ENCODE assay signal across 7 cellular contexts in genomic region chr4:174521800-174522182, GRCh38. TPM values are rescaled to one million over a fixed set of nuclear protein-coding genes. Genes with fewer than 3 reads are reported as not detected.
A peak's percentile ranks its signal among the peaks of the same experiment; 100 is the strongest.
DNase-seq lines count a peak whose midpoint lies in the region; ATAC-seq and TF ChIP-seq lines count a peak whose summit lies in the region.

No MANE protein-coding gene starts in this region.

- H3K36me3 ChIP-seq in HAP-1 (replicated peaks) (no peaks in the 10 kb centered on the region), MG63 (no peaks in the 10 kb centered on the region), adipocyte (ENCODE audit: control insufficient read depth, insufficient read depth, low read length, severe bottlenecking) (no peaks in the 10 kb centered on the region), iPS-20b (ENCODE audit: insufficient read depth, low read depth, low read length) (no peaks in the 10 kb centered on the region)

- H3K4me1 ChIP-seq in HAP-1 (no peaks in the 10 kb centered on the region), adipocyte (ENCODE audit: control insufficient read depth, insufficient read depth, low read length) (peaks cover 38% of the 10 kb centered on the region), iPS-20b (ENCODE audit: insufficient read depth, low read length) (peaks cover 9% of the 10 kb centered on the region)

- no peaks in the 10 kb centered on the region for H3K9me3 Mint-ChIP-seq in stimulated activated naive B cell treated with anti-CD40 and anti-IgM and Interleukin-4, amounts not matched to agents 10 μg/mL and 1 μg/mL and 100 μg/mL, for 72 hours

- no peak overlapping the region for H3K27ac Mint-ChIP-seq in stimulated activated naive B cell treated with anti-CD40 and anti-IgM and Interleukin-4, amounts not matched to agents 10 μg/mL and 1 μg/mL and 100 μg/mL, for 72 hours

- H3K4me3 ChIP-seq in HAP-1 (peak overlapping the region; percentile 47), MG63 (peak overlapping the region; percentile 50), adipocyte (ENCODE audit: low read length) (peak overlapping the region; percentile 89), iPS-20b (ENCODE audit: low read length) (peak overlapping the region; percentile 87)

- H3K9me3 ChIP-seq in HAP-1 (no peaks in the 10 kb centered on the region), MG63 (no peaks in the 10 kb centered on the region), adipocyte (ENCODE audit: control insufficient read depth, low read length) (no peaks in the 10 kb centered on the region), iPS-20b (ENCODE audit: insufficient read depth, low read depth, low read length) (no peaks in the 10 kb centered on the region)

- DNase-seq in HAP-1 (ENCODE audit: low spot score in 2 of 2) (peak in 1 of 2 experiments; percentile 37), MG63 (no peak), adipocyte (ENCODE audit: low read depth) (no peak)
- no peak for DNase-seq in stimulated activated naive B cell treated with anti-CD40 and anti-IgM and Interleukin-4, amounts not matched to agents 10 μg/mL and 1 μg/mL and 100 μg/mL, for 72 hours
- DNase-seq in effector CD4-positive, alpha-beta T cell, result no peak

- no peak for TF ChIP-seq POLR2A in GM18505 (IDR thresholded peaks at IDR 0.05; ENCODE audit: borderline replicate concordance, extremely low read depth, insufficient read depth, insufficient read length)

- peak overlapping the region; percentile 65 to 85 for H3K4me3 Mint-ChIP-seq in stimulated activated naive B cell treated with anti-CD40 and anti-IgM and Interleukin-4, amounts not matched to agents 10 μg/mL and 1 μg/mL and 100 μg/mL, for 72 hours

- peaks cover 7 to 14% of the 10 kb centered on the region in 2 donors for H3K4me1 Mint-ChIP-seq in stimulated activated naive B cell treated with anti-CD40 and anti-IgM and Interleukin-4, amounts not matched to agents 10 μg/mL and 1 μg/mL and 100 μg/mL, for 72 hours

- H3K27me3 ChIP-seq in HAP-1 (ENCODE audit: low read depth) (no peaks in the 10 kb centered on the region), MG63 (peaks cover 7% of the 10 kb centered on the region), adipocyte (replicated peaks; ENCODE audit: control insufficient read depth, insufficient read depth, low read length) (peaks cover 3% of the 10 kb centered on the region), iPS-20b (ENCODE audit: insufficient read depth, low read length) (peaks cover 41% of the 10 kb centered on the region)

- H3K27ac ChIP-seq in iPS-20b (ENCODE audit: low read length), result no peak overlapping the region

- no peaks in the 10 kb centered on the region for H3K36me3 Mint-ChIP-seq in stimulated activated naive B cell treated with anti-CD40 and anti-IgM and Interleukin-4, amounts not matched to agents 10 μg/mL and 1 μg/mL and 100 μg/mL, for 72 hours

- in situ Hi-C loops in HAP-1 (cut with MboI; ENCODE audit: low sequenced_read_pairs), result no loop called here

- peak; percentile 33 for ATAC-seq in GM18505 (IDR thresholded peaks at IDR 0.05; ENCODE audit: unreplicated experiment)
- peak; percentile 33 to 35 for ATAC-seq in stimulated activated naive B cell treated with anti-CD40 and anti-IgM and Interleukin-4, amounts not matched to agents 10 μg/mL and 1 μg/mL and 100 μg/mL, for 72 hours (replicated peaks)

- peaks cover 33 to 40% of the 10 kb centered on the region in 2 donors for H3K27me3 Mint-ChIP-seq in stimulated activated naive B cell treated with anti-CD40 and anti-IgM and Interleukin-4, amounts not matched to agents 10 μg/mL and 1 μg/mL and 100 μg/mL, for 72 hours

- peak overlapping the region; percentile 60 for H3K9ac ChIP-seq in adipocyte (ENCODE audit: low read length)
- H3K9ac ChIP-seq in iPS-20b (ENCODE audit: low read depth, low read length), result peak overlapping the region; percentile 43; the same call in 1 of the 2 replicates

RNA-seq across cellular contexts. Expression of gene HPGD, which starts 0.5 kb away (rescaled TPM):
- total RNA-seq in MG63 (2014; rRNA removed; shearing (Covaris generic); ENCODE audit: low replicate concordance), result not detected in 2 replicates
